Comparison of ENCODE assay signal across 17 cellular contexts in genomic region chr1:193489191-193489590, GRCh38.
"Had no signal": no experiment of that assay in that cellular context is flagged by ENCODE, and none has a peak within 500 bp of the region (broad histone marks: within the 10 kb centered on the region; RNA-seq: fewer than 3 reads in every experiment).

No MANE protein-coding gene starts in this region.

- H3K4me3 Mint-ChIP-seq: mesothelial cell of epicardium had no signal

- H3K36me3 ChIP-seq: esophagus muscularis mucosa, gastroesophageal sphincter, heart right ventricle, left lung, lower lobe of right lung had no signal

- H3K9me3 ChIP-seq: lower lobe of right lung, mucosa of descending colon had no signal

- H3K4me1 ChIP-seq: gastroesophageal sphincter, heart right ventricle, left lung, lower lobe of right lung had no signal

- H3K27ac ChIP-seq: coronary artery, dorsolateral prefrontal cortex, esophagus muscularis mucosa, foreskin keratinocyte, gastroesophageal sphincter, heart right ventricle, left lung, lower lobe of right lung had no signal

- H3K4me3 ChIP-seq: coronary artery, dorsolateral prefrontal cortex, esophagus muscularis mucosa, gastroesophageal sphincter, heart right ventricle, left lung, lower lobe of right lung, mucosa of descending colon had no signal

- H3K27ac Mint-ChIP-seq: mesothelial cell of epicardium had no signal

- DNase-seq: dermis blood vessel endothelial cell; dorsolateral prefrontal cortex; effector CD4-positive, alpha-beta T cell; effector memory CD4-positive, alpha-beta T cell; foreskin keratinocyte; heart right ventricle; hippocampal formation; left cardiac atrium; left lung; left ventricle myocardium superior; lower lobe of right lung; mesenchymal stem cell; mucosa of descending colon had no signal

- H3K27me3 ChIP-seq: dorsolateral prefrontal cortex, esophagus muscularis mucosa, foreskin keratinocyte, gastroesophageal sphincter, heart right ventricle, left lung had no signal

- ATAC-seq: foreskin keratinocyte, gastroesophageal sphincter, heart right ventricle, left cardiac atrium, left lung, left ventricle myocardium superior, lower lobe of right lung, mucosa of descending colon had no signal
